ENCODE assay signal across 7 cellular contexts in genomic region chr22:42091446-42091764, GRCh38. TPM values are rescaled to one million over a fixed set of nuclear protein-coding genes. Genes with fewer than 3 reads are reported as not detected.
DNase-seq lines count a peak whose midpoint lies in the region; ATAC-seq and TF ChIP-seq lines count a peak whose summit lies in the region.

No MANE protein-coding gene starts in this region.

- intact Hi-C loops in activated T-helper 1 cell treated with anti-CD3 and anti-CD28 coated beads, Interleukin-12 subunit alpha, Interleukin-12 subunit beta, Interleukin-2, Interleukin-4 antibody, amounts not matched to agents 30 ng/mL and 10 ng/mL and 1 ng/mL, durations not matched to agents 14 hours and 24 hours and 36 hours (cut with micrococcal nuclease): loop anchor here (1.0 to 10.0 kb wide), 8 partner anchors 29 to 394 kb away; partner anchors contain the start of gene MEI1

- H3K36me3 Mint-ChIP-seq in HFFc6 (ENCODE audit: low read depth): peaks cover 21% of the 10 kb centered on the region
- H3K36me3 Mint-ChIP-seq in activated T-helper 1 cell treated with anti-CD3 and anti-CD28 coated beads, Interleukin-12 subunit alpha, Interleukin-12 subunit beta, Interleukin-2, Interleukin-4 antibody, amounts not matched to agents 30 ng/mL and 10 ng/mL and 1 ng/mL, durations not matched to agents 14 hours and 24 hours and 36 hours (ENCODE audit: low read depth): peaks cover 29% of the 10 kb centered on the region

- peak overlapping the region; percentile 98 for H3K27ac Mint-ChIP-seq in HFFc6
- H3K27ac Mint-ChIP-seq in activated T-helper 1 cell treated with anti-CD3 and anti-CD28 coated beads, Interleukin-12 subunit alpha, Interleukin-12 subunit beta, Interleukin-2, Interleukin-4 antibody, amounts not matched to agents 30 ng/mL and 10 ng/mL and 1 ng/mL, durations not matched to agents 14 hours and 24 hours and 36 hours: peak overlapping the region; percentile 99
- H3K27ac Mint-ChIP-seq in stimulated activated naive CD8-positive, alpha-beta T cell treated with anti-CD3 and anti-CD28 coated beads, Interleukin-15, amount 100 ng/mL, for 72 hours: peak overlapping the region; percentile 99 to 100

- no peak for TF ChIP-seq CTCF in HFFc6 (IDR thresholded peaks at IDR 0.05)

- ATAC-seq in stimulated activated naive CD8-positive, alpha-beta T cell treated with anti-CD3 and anti-CD28 coated beads, Interleukin-15, amount 100 ng/mL, for 72 hours: no peak
- no peak for ATAC-seq in HG03108 (IDR thresholded peaks at IDR 0.05; ENCODE audit: unreplicated experiment)

- H3K9me3 Mint-ChIP-seq in HFFc6: peaks cover 8% of the 10 kb centered on the region
- H3K9me3 Mint-ChIP-seq in activated T-helper 1 cell treated with anti-CD3 and anti-CD28 coated beads, Interleukin-12 subunit alpha, Interleukin-12 subunit beta, Interleukin-2, Interleukin-4 antibody, amounts not matched to agents 30 ng/mL and 10 ng/mL and 1 ng/mL, durations not matched to agents 14 hours and 24 hours and 36 hours: no peaks in the 10 kb centered on the region
- H3K9me3 Mint-ChIP-seq in stimulated activated naive CD8-positive, alpha-beta T cell treated with anti-CD3 and anti-CD28 coated beads, Interleukin-15, amount 100 ng/mL, for 72 hours: peaks cover 0 to 5% of the 10 kb centered on the region in 2 donors

- peaks cover 3% of the 10 kb centered on the region for H3K27me3 ChIP-seq in iPS-15b (ENCODE audit: control insufficient read depth, insufficient read depth, low read length)

- peaks cover 3% of the 10 kb centered on the region for H3K4me1 ChIP-seq in iPS-15b (ENCODE audit: control insufficient read depth, insufficient read depth, low read length)

- no peaks in the 10 kb centered on the region for H3K9me3 ChIP-seq in iPS-15b (ENCODE audit: control insufficient read depth, insufficient read depth, low read length)

- H3K36me3 ChIP-seq in iPS-15b (ENCODE audit: control insufficient read depth, insufficient read depth, low read length): peaks cover 12% of the 10 kb centered on the region

- H3K27me3 Mint-ChIP-seq in HFFc6 (ENCODE audit: insufficient read depth): peaks cover 3% of the 10 kb centered on the region; the same call in 1 of the 2 replicates
- no peaks in the 10 kb centered on the region for H3K27me3 Mint-ChIP-seq in activated T-helper 1 cell treated with anti-CD3 and anti-CD28 coated beads, Interleukin-12 subunit alpha, Interleukin-12 subunit beta, Interleukin-2, Interleukin-4 antibody, amounts not matched to agents 30 ng/mL and 10 ng/mL and 1 ng/mL, durations not matched to agents 14 hours and 24 hours and 36 hours (ENCODE audit: insufficient read depth)
- H3K27me3 Mint-ChIP-seq in stimulated activated naive CD8-positive, alpha-beta T cell treated with anti-CD3 and anti-CD28 coated beads, Interleukin-15, amount 100 ng/mL, for 72 hours: no peaks in the 10 kb centered on the region

- peak overlapping the region; percentile 70 for H3K9ac ChIP-seq in iPS-15b (ENCODE audit: low read depth, low read length)

- peak overlapping the region; percentile 98 for H3K4me3 Mint-ChIP-seq in HFFc6
- peak overlapping the region; percentile 98 for H3K4me3 Mint-ChIP-seq in activated T-helper 1 cell treated with anti-CD3 and anti-CD28 coated beads, Interleukin-12 subunit alpha, Interleukin-12 subunit beta, Interleukin-2, Interleukin-4 antibody, amounts not matched to agents 30 ng/mL and 10 ng/mL and 1 ng/mL, durations not matched to agents 14 hours and 24 hours and 36 hours
- H3K4me3 Mint-ChIP-seq in stimulated activated naive CD8-positive, alpha-beta T cell treated with anti-CD3 and anti-CD28 coated beads, Interleukin-15, amount 100 ng/mL, for 72 hours: peak overlapping the region; percentile 94 to 99

- peaks cover 21% of the 10 kb centered on the region for H3K4me1 Mint-ChIP-seq in HFFc6 (ENCODE audit: low read depth)
- peaks cover 29% of the 10 kb centered on the region for H3K4me1 Mint-ChIP-seq in activated T-helper 1 cell treated with anti-CD3 and anti-CD28 coated beads, Interleukin-12 subunit alpha, Interleukin-12 subunit beta, Interleukin-2, Interleukin-4 antibody, amounts not matched to agents 30 ng/mL and 10 ng/mL and 1 ng/mL, durations not matched to agents 14 hours and 24 hours and 36 hours (ENCODE audit: low read depth)
- peaks cover 28% of the 10 kb centered on the region for H3K4me1 Mint-ChIP-seq in stimulated activated naive CD8-positive, alpha-beta T cell treated with anti-CD3 and anti-CD28 coated beads, Interleukin-15, amount 100 ng/mL, for 72 hours

- H3K4me3 ChIP-seq in iPS-15b (ENCODE audit: low read depth, low read length): peak overlapping the region; percentile 98

- no peak for DNase-seq in HFFc6
- no peak for DNase-seq in activated T-helper 1 cell treated with anti-CD3 and anti-CD28 coated beads, Interleukin-12 subunit alpha, Interleukin-12 subunit beta, Interleukin-2, Interleukin-4 antibody, amounts not matched to agents 30 ng/mL and 10 ng/mL and 1 ng/mL, durations not matched to agents 14 hours and 24 hours and 36 hours (ENCODE audit: low spot score)
- no peak for DNase-seq in stimulated activated naive CD8-positive, alpha-beta T cell treated with anti-CD3 and anti-CD28 coated beads, Interleukin-15, amount 100 ng/mL, for 72 hours
- DNase-seq in T-helper 9 cell: no peak
- DNase-seq in pons (ENCODE audit: low spot score): no peak

RNA-seq across cellular contexts. Expression of gene NDUFA6, which starts 0.8 kb away (rescaled TPM):
- 10 to 100 TPM; 69.6 to 90.2 (median 81.9) TPM for total RNA-seq in HFFc6 (2021; fragmentation: NEBNext Ultra II Directional; extraction: Animal tissue kit (Norgen Biotek cat#: 25700))
- 81.6 and 85.8 TPM in 2 replicates for total RNA-seq in activated T-helper 1 cell treated with anti-CD3 and anti-CD28 coated beads, Interleukin-12 subunit alpha, Interleukin-12 subunit beta, Interleukin-2, Interleukin-4 antibody, amounts not matched to agents 30 ng/mL and 10 ng/mL and 1 ng/mL, durations not matched to agents 14 hours and 24 hours and 36 hours

RNA-seq across cellular contexts. Expression of gene SMDT1, which starts 11.9 kb away (rescaled TPM):
- 10 to 100 TPM; 46.8 to 55.4 (median 51.7) TPM for total RNA-seq in HFFc6 (2021; fragmentation: NEBNext Ultra II Directional; extraction: Animal tissue kit (Norgen Biotek cat#: 25700))
- 53.9 and 58.2 TPM in 2 replicates for total RNA-seq in activated T-helper 1 cell treated with anti-CD3 and anti-CD28 coated beads, Interleukin-12 subunit alpha, Interleukin-12 subunit beta, Interleukin-2, Interleukin-4 antibody, amounts not matched to agents 30 ng/mL and 10 ng/mL and 1 ng/mL, durations not matched to agents 14 hours and 24 hours and 36 hours

RNA-seq across cellular contexts. Expression of gene PHETA2, which starts 17.4 kb away (rescaled TPM):
- total RNA-seq in HFFc6 (2021; fragmentation: NEBNext Ultra II Directional; extraction: Animal tissue kit (Norgen Biotek cat#: 25700)): 10 to 100 TPM in 2 of 6 experiments, 1 to 10 TPM in 4; 7.4 to 12.5 (median 7.6) TPM
- total RNA-seq in activated T-helper 1 cell treated with anti-CD3 and anti-CD28 coated beads, Interleukin-12 subunit alpha, Interleukin-12 subunit beta, Interleukin-2, Interleukin-4 antibody, amounts not matched to agents 30 ng/mL and 10 ng/mL and 1 ng/mL, durations not matched to agents 14 hours and 24 hours and 36 hours: 5.6 and 5.9 TPM in 2 replicates

RNA-seq across cellular contexts. Expression of gene NAGA, which starts 20.8 kb away (rescaled TPM):
- 10 to 100 TPM; 19.5 to 24.4 (median 21.7) TPM for total RNA-seq in HFFc6 (2021; fragmentation: NEBNext Ultra II Directional; extraction: Animal tissue kit (Norgen Biotek cat#: 25700))
- 30.5 and 30.9 TPM in 2 replicates for total RNA-seq in activated T-helper 1 cell treated with anti-CD3 and anti-CD28 coated beads, Interleukin-12 subunit alpha, Interleukin-12 subunit beta, Interleukin-2, Interleukin-4 antibody, amounts not matched to agents 30 ng/mL and 10 ng/mL and 1 ng/mL, durations not matched to agents 14 hours and 24 hours and 36 hours

RNA-seq across cellular contexts. Expression of gene CYP2D6, which starts 39.2 kb away (rescaled TPM):
- total RNA-seq in HFFc6 (2021; fragmentation: NEBNext Ultra II Directional; extraction: Animal tissue kit (Norgen Biotek cat#: 25700)): under 1 TPM in 5 of 6 experiments, not detected in 1; 0.13 to 0.35 (median 0.17) TPM
- total RNA-seq in activated T-helper 1 cell treated with anti-CD3 and anti-CD28 coated beads, Interleukin-12 subunit alpha, Interleukin-12 subunit beta, Interleukin-2, Interleukin-4 antibody, amounts not matched to agents 30 ng/mL and 10 ng/mL and 1 ng/mL, durations not matched to agents 14 hours and 24 hours and 36 hours: 4.1 and 4.6 TPM in 2 replicates
